In genomic region chr1:31413405-31414005, GRCh38 we compare ENCODE assay signal across 8 cellular contexts. TPM values are rescaled to one million over a fixed set of nuclear protein-coding genes. Genes with fewer than 3 reads are reported as not detected.
A peak's percentile ranks its signal among the peaks of the same experiment; 100 is the strongest.
DNase-seq lines count a peak whose midpoint lies in the region; ATAC-seq and TF ChIP-seq lines count a peak whose summit lies in the region.

No MANE protein-coding gene starts in this region.

- peak overlapping the region; percentile 87 for H2AFZ ChIP-seq in parathyroid adenoma

- peak overlapping the region; percentile 67 for H3K9ac ChIP-seq in parathyroid adenoma

- ATAC-seq in activated T-helper 17 cell treated with anti-CD3 and anti-CD28 coated beads, Interleukin-2, amount 50 U/mL, for 72 hours (replicated peaks) = peak; percentile 58

- H3K27ac ChIP-seq in 22Rv1 (peak overlapping the region; percentile 71), cardiac muscle cell (no peak overlapping the region), parathyroid adenoma (peak overlapping the region; percentile 84)

- peaks cover 5% of the 10 kb centered on the region for H3K4me1 Mint-ChIP-seq in activated T-helper 17 cell treated with anti-CD3 and anti-CD28 coated beads, Interleukin-2, amount 50 U/mL, for 72 hours

- peak overlapping the region; percentile 93 for H3K4me2 ChIP-seq in parathyroid adenoma (ENCODE audit: low read length)

- H3K27me3 Mint-ChIP-seq in activated T-helper 17 cell treated with anti-CD3 and anti-CD28 coated beads, Interleukin-2, amount 50 U/mL, for 72 hours = peaks cover 64% of the 10 kb centered on the region

- H3K27ac Mint-ChIP-seq in activated T-helper 17 cell treated with anti-CD3 and anti-CD28 coated beads, Interleukin-2, amount 50 U/mL, for 72 hours = no peak overlapping the region

- H3K36me3 Mint-ChIP-seq in activated T-helper 17 cell treated with anti-CD3 and anti-CD28 coated beads, Interleukin-2, amount 50 U/mL, for 72 hours (ENCODE audit: low read depth) = no peaks in the 10 kb centered on the region

- DNase-seq in ELR (ENCODE audit: low read depth) (peak; percentile 66), NCI-H2029 (lab: John Stamatoyannopoulos, UW) (peak; percentile 32), cardiac muscle cell (ENCODE audit: low read depth in 1 of 2, low spot score in 1 of 2) (peak; percentile 39 to 56), GDM1 (lab: John Stamatoyannopoulos, UW) (no peak), NCI-H1930 (lab: John Stamatoyannopoulos, UW) (no peak)

- no peaks in the 10 kb centered on the region for H3K79me2 ChIP-seq in parathyroid adenoma

- peak overlapping the region; percentile 86 for H3K4me3 Mint-ChIP-seq in activated T-helper 17 cell treated with anti-CD3 and anti-CD28 coated beads, Interleukin-2, amount 50 U/mL, for 72 hours

- H3K36me3 ChIP-seq in cardiac muscle cell = no peaks in the 10 kb centered on the region
- no peaks in the 10 kb centered on the region for H3K36me3 ChIP-seq in parathyroid adenoma (ENCODE audit: control insufficient read depth, insufficient read depth, low read length)

- H3K4me3 ChIP-seq in cardiac muscle cell = peak overlapping the region; percentile 94
- peak overlapping the region; percentile 54 for H3K4me3 ChIP-seq in parathyroid adenoma (ENCODE audit: low read depth, low read length)

- H3K4me1 ChIP-seq in cardiac muscle cell (ENCODE audit: low read depth) = no peaks in the 10 kb centered on the region
- peaks cover 3% of the 10 kb centered on the region for H3K4me1 ChIP-seq in parathyroid adenoma

- H3K27me3 ChIP-seq in cardiac muscle cell (peaks cover 34% of the 10 kb centered on the region), parathyroid adenoma (ENCODE audit: control insufficient read depth, insufficient read depth, low read length) (no peaks in the 10 kb centered on the region)

- no peaks in the 10 kb centered on the region for H3K9me3 ChIP-seq in cardiac muscle cell (ENCODE audit: low read depth)
- no peaks in the 10 kb centered on the region for H3K9me3 ChIP-seq in parathyroid adenoma (ENCODE audit: control insufficient read depth, low read length)

- no peaks in the 10 kb centered on the region for H3K9me3 Mint-ChIP-seq in activated T-helper 17 cell treated with anti-CD3 and anti-CD28 coated beads, Interleukin-2, amount 50 U/mL, for 72 hours

- TF ChIP-seq CTCF in 22Rv1 (IDR thresholded peaks at IDR 0.05) = no peak
- no peak for TF ChIP-seq CTCF in cardiac muscle cell (IDR thresholded peaks at IDR 0.05; ENCODE audit: low read depth, low read length)
- no peak for TF ChIP-seq CTCF in parathyroid adenoma (IDR thresholded peaks at IDR 0.05)

RNA-seq across cellular contexts. Expression of gene SERINC2, which starts 0.5 kb away (rescaled TPM):
- total RNA-seq in activated T-helper 17 cell treated with anti-CD3 and anti-CD28 coated beads, Interleukin-2, amount 50 U/mL, for 72 hours = under 1 TPM in 1 of 2 donors, not detected in 1; 0.13 TPM
- 6.7 and 8.1 TPM in 2 replicates for total RNA-seq in cardiac muscle cell
- 13.8 and 14.7 TPM in 2 replicates for polyA plus RNA-seq in cardiac muscle cell

RNA-seq across cellular contexts. Expression of gene FABP3, which starts 40.6 kb away (rescaled TPM):
- total RNA-seq in activated T-helper 17 cell treated with anti-CD3 and anti-CD28 coated beads, Interleukin-2, amount 50 U/mL, for 72 hours = not detected
- 250 and 642 TPM in 2 replicates for total RNA-seq in cardiac muscle cell
- 346 and 595 TPM in 2 replicates for polyA plus RNA-seq in cardiac muscle cell

Comparison
In these comparisons a context has a peak if more than half of its experiments do, and no peak if none do; other contexts are left out.
1. DNase-seq: peak in ELR (single experiment), NCI-H2029 (single experiment) and cardiac muscle cell (2 of 2); none in GDM1 (single experiment) and NCI-H1930 (0 of 2).
2. RNA of gene FABP3, which starts 40.6 kb away (total RNA-seq): 250 to 642 TPM in cardiac muscle cell; not detected in activated T-helper 17 cell treated with anti-CD3 and anti-CD28 coated beads, Interleukin-2, amount 50 U/mL, for 72 hours; every median in the first group is over 100 times any median in the second.